4 cellular contexts compared by ENCODE assay signal in genomic region chr9:41251973-41252372, GRCh38.
DNase-seq lines count a peak whose midpoint lies in the region; ATAC-seq and TF ChIP-seq lines count a peak whose summit lies in the region.
"Not testable (repeated sequence)": the region's sequence is repeated elsewhere in the genome, so short reads cannot be mapped to it uniquely, and the experiment has no call there.

No MANE protein-coding gene starts in this region.

- H3K27me3 ChIP-seq in spleen (replicated peaks in 1 of 7), result not testable (repeated sequence)

- not testable (repeated sequence) for H3K4me3 ChIP-seq in spleen

- not testable (repeated sequence) for ATAC-seq in Right ventricle myocardium inferior

- intact Hi-C loops in Right ventricle myocardium inferior (cut with DNase I); spleen (cut with DNase I; ENCODE audit: low total_unique reads): not testable (repeated sequence)

- TF ChIP-seq POLR2A in spleen (IDR thresholded peaks at IDR 0.05), result not testable (repeated sequence)

- H3K9me3 ChIP-seq in spleen, result peaks cover 0 to 57% (median 40%) of the 10 kb centered on the region in 8 donors

- H3K4me1 ChIP-seq in spleen, result not testable (repeated sequence)

- peak; percentile 31 for DNase-seq in activated effector memory CD4-positive, alpha-beta T cell treated with anti-CD3 and anti-CD28 coated beads, Interleukin-2, amount 50 U/mL, for 16 hours
- DNase-seq in Right ventricle myocardium inferior (ENCODE audit: missing footprints), result peak; percentile 63
- DNase-seq in mesenteric fat pad (ENCODE audit: low spot score), result peak; percentile 81
- DNase-seq in spleen, result peak; percentile 18

- not testable (repeated sequence) for H3K36me3 ChIP-seq in spleen

- peak overlapping the region in 4 of 8 donors; percentile 28 to 48 (median 41) for H3K27ac ChIP-seq in spleen

- not testable (repeated sequence) for TF ChIP-seq CTCF in spleen (IDR thresholded peaks at IDR 0.05 in 8 of 11, conservative IDR thresholded peaks at IDR 0.05 in 3 of 11)

Comparison
In these comparisons a context has a peak if more than half of its experiments do, and no peak if none do; other contexts are left out.
1. DNase-seq: peak in every context shown above with its lines; median percentile 81 in mesenteric fat pad; 63 in Right ventricle myocardium inferior; 31 in activated effector memory CD4-positive, alpha-beta T cell treated with anti-CD3 and anti-CD28 coated beads, Interleukin-2, amount 50 U/mL, for 16 hours; 18 in spleen.